In the genomic region with DNA sequence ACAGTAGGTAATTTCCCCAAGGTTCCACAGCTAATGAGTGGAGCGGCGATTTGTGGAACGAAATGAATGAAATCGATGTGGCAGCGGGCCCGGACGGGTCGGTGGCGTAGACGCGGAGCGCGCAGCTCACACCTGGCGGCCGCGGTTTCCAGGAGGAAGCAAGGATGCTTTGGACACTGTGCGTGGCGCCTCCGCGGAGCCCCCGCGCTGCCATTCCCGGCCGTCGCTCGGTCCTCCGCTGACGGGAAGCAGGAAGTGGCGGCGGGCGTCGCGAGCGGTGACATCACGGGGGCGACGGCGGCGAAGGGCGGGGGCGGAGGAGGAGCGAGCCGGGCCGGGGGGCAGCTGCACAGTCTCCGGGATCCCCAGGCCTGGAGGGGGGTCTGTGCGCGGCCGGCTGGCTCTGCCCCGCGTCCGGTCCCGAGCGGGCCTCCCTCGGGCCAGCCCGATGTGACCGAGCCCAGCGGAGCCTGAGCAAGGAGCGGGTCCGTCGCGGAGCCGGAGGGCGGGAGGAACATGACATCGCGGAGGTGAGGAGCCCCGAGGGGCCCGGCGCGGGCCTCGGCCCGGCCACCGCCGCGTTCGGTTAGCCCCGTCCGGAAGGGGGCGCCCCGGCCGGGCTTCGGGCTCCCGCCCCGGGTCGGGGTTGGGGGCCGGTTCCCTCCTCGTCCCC, we compare ENCODE assay signal across 1 cellular context.
A peak's percentile ranks its signal among the peaks of the same experiment; 100 is the strongest.
TF ChIP-seq lines count a peak whose summit lies in the region.

A gene (plus strand): TSS at position 352 of the 673 bp plus-strand sequence. CDS start 165 bp downstream, at position 517.

TF ChIP-seq in H1, 55 proteins besides CTCF, POLR2A, EP300 and RAD21:
- TF ChIP-seq SIN3A (conservative IDR thresholded peaks at IDR 0.05 in 1 of 2, IDR thresholded peaks at IDR 0.05 in 1 of 2; ENCODE audit: low read depth in 1 of 2, low read length in 2 of 2) (peak; percentile 79 to 96; a peak in 3 of 4 replicates), RNF2 (IDR thresholded peaks at IDR 0.05; ENCODE audit: borderline replicate concordance, low read depth, low read length, missing control alignments, poor library complexity, severe bottlenecking) (no peak), CBX5 (IDR thresholded peaks at IDR 0.05; ENCODE audit: low read depth, low read length) (no peak), MAFK (IDR thresholded peaks at IDR 0.05; ENCODE audit: low read depth, low read length) (no peak), TAF7 (optimal IDR thresholded peaks at IDR 0.05; ENCODE audit: borderline replicate concordance, low read depth, low read length) (peak; percentile 46), JUND (IDR thresholded peaks at IDR 0.05; ENCODE audit: low read length) (no peak), BACH1 (IDR thresholded peaks at IDR 0.05; ENCODE audit: low read length) (no peak), YY1 (IDR thresholded peaks at IDR 0.05; ENCODE audit: low read depth, low read length) (peak; percentile 77), SRF (IDR thresholded peaks at IDR 0.05; ENCODE audit: low read depth, low read length) (peak; percentile 81), SAP30 (IDR thresholded peaks at IDR 0.05; ENCODE audit: insufficient read depth, insufficient replicate concordance, low read length) (no peak), GABPA (IDR thresholded peaks at IDR 0.05; ENCODE audit: borderline replicate concordance, insufficient read depth, low read length) (0 out of 2 replicates have a peak, but pooled peaks have one; percentile 9), BCL11A (IDR thresholded peaks at IDR 0.05; ENCODE audit: low read depth in 2 of 2, low read length in 2 of 2) (no peak), CBX8 (IDR thresholded peaks at IDR 0.05; ENCODE audit: borderline replicate concordance, low read depth, low read length) (no peak), TBP (IDR thresholded peaks at IDR 0.05; ENCODE audit: low read depth, low read length) (peak; percentile 64; the same call in 1 of the 2 replicates), CEBPB (IDR thresholded peaks at IDR 0.05; ENCODE audit: low read depth, low read length) (no peak), POLR2AphosphoS5 (IDR thresholded peaks at IDR 0.05; ENCODE audit: low read depth, low read length) (peak; percentile 52), SP4 (IDR thresholded peaks at IDR 0.05; ENCODE audit: low read length) (no peak), SP2 (IDR thresholded peaks at IDR 0.05; ENCODE audit: low read length) (no peak), ASH2L (IDR thresholded peaks at IDR 0.05; ENCODE audit: low read length) (peak; percentile 99), RBBP5 (IDR thresholded peaks at IDR 0.05; ENCODE audit: borderline replicate concordance, low read depth, low read length) (peak; percentile 75; the same call in 1 of the 2 replicates), TEAD4 (IDR thresholded peaks at IDR 0.05; ENCODE audit: low read depth, low read length) (no peak), KDM1A (IDR thresholded peaks at IDR 0.05; ENCODE audit: borderline replicate concordance, low read length) (peak; percentile 70; the same call in 1 of the 2 replicates), PHF8 (conservative IDR thresholded peaks at IDR 0.05; ENCODE audit: low read depth, low read length) (peak; percentile 98), EGR1 (IDR thresholded peaks at IDR 0.05; ENCODE audit: borderline replicate concordance, low read depth, low read length) (peak; percentile 37; the same call in 1 of the 2 replicates), SIRT6 (IDR thresholded peaks at IDR 0.05; ENCODE audit: low read length) (no peak), CTBP2 (IDR thresholded peaks at IDR 0.05; ENCODE audit: borderline replicate concordance, insufficient read depth, insufficient read length, low read length) (no peak), CREB1 (IDR thresholded peaks at IDR 0.05) (peak; percentile 99), SP1 (IDR thresholded peaks at IDR 0.05; ENCODE audit: low read depth, low read length) (no peak), TAF1 (IDR thresholded peaks at IDR 0.05; ENCODE audit: low read depth, low read length) (peak; percentile 86), HDAC2 (IDR thresholded peaks at IDR 0.05; ENCODE audit: borderline replicate concordance in 1 of 2, low read depth in 2 of 2, low read length in 2 of 2) (peak; percentile 11 to 17; a peak in 1 of 4 replicates), JUN (IDR thresholded peaks at IDR 0.05; ENCODE audit: low read depth, low read length) (no peak), KDM5A (IDR thresholded peaks at IDR 0.05; ENCODE audit: low read length) (peak; percentile 85; the same call in 1 of the 2 replicates), KDM4A (IDR thresholded peaks at IDR 0.05; ENCODE audit: low read depth, low read length, severe bottlenecking) (peak; percentile 98), TCF12 (IDR thresholded peaks at IDR 0.05; ENCODE audit: low read depth, low read length) (no peak), GTF2F1 (IDR thresholded peaks at IDR 0.05; ENCODE audit: borderline replicate concordance, low read depth, low read length) (no peak)
- TF ChIP-seq, protein P1, sequence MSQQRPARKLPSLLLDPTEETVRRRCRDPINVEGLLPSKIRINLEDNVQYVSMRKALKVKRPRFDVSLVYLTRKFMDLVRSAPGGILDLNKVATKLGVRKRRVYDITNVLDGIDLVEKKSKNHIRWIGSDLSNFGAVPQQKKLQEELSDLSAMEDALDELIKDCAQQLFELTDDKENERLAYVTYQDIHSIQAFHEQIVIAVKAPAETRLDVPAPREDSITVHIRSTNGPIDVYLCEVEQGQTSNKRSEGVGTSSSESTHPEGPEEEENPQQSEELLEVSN (IDR thresholded peaks at IDR 0.05): no peak; the same call in 1 of the 2 replicates
- TF ChIP-seq, protein P2, sequence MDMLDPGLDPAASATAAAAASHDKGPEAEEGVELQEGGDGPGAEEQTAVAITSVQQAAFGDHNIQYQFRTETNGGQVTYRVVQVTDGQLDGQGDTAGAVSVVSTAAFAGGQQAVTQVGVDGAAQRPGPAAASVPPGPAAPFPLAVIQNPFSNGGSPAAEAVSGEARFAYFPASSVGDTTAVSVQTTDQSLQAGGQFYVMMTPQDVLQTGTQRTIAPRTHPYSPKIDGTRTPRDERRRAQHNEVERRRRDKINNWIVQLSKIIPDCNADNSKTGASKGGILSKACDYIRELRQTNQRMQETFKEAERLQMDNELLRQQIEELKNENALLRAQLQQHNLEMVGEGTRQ (IDR thresholded peaks at IDR 0.05; ENCODE audit: low read length): no peak
- TF ChIP-seq, protein P3, sequence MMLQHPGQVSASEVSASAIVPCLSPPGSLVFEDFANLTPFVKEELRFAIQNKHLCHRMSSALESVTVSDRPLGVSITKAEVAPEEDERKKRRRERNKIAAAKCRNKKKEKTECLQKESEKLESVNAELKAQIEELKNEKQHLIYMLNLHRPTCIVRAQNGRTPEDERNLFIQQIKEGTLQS (IDR thresholded peaks at IDR 0.05; ENCODE audit: insufficient read depth, low read depth, low read length): peak; percentile 95
- TF ChIP-seq, protein P4, sequence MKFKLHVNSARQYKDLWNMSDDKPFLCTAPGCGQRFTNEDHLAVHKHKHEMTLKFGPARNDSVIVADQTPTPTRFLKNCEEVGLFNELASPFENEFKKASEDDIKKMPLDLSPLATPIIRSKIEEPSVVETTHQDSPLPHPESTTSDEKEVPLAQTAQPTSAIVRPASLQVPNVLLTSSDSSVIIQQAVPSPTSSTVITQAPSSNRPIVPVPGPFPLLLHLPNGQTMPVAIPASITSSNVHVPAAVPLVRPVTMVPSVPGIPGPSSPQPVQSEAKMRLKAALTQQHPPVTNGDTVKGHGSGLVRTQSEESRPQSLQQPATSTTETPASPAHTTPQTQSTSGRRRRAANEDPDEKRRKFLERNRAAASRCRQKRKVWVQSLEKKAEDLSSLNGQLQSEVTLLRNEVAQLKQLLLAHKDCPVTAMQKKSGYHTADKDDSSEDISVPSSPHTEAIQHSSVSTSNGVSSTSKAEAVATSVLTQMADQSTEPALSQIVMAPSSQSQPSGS (IDR thresholded peaks at IDR 0.05; ENCODE audit: low read length): no peak
- TF ChIP-seq, protein P5, sequence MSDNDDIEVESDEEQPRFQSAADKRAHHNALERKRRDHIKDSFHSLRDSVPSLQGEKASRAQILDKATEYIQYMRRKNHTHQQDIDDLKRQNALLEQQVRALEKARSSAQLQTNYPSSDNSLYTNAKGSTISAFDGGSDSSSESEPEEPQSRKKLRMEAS (IDR thresholded peaks at IDR 0.05): peak; percentile 47; the same call in 1 of the 2 replicates
TF ChIP-seq in H1: peak in this region for 19.
